12 cellular contexts compared by ENCODE assay signal in genomic region chr5:146069780-146070099, GRCh38. TPM values are rescaled to one million over a fixed set of nuclear protein-coding genes. Genes with fewer than 3 reads are reported as not detected.
DNase-seq lines count a peak whose midpoint lies in the region; ATAC-seq lines count a peak whose summit lies in the region.
"Had no signal": no experiment of that assay in that cellular context is flagged by ENCODE, and none has a peak within 500 bp of the region (broad histone marks: within the 10 kb centered on the region; RNA-seq: fewer than 3 reads in every experiment).

No MANE protein-coding gene starts in this region.

- ATAC-seq in GM19035 (IDR thresholded peaks at IDR 0.05; ENCODE audit: unreplicated experiment) (peak; percentile 50), GM21447 (IDR thresholded peaks at IDR 0.05; ENCODE audit: unreplicated experiment) (peak; percentile 71), HG02981 (IDR thresholded peaks at IDR 0.05; ENCODE audit: unreplicated experiment) (peak; percentile 30), right cardiac atrium (no peak)

- DNase-seq in right cardiac atrium (no peak), Karpas-422 (no peak), ecto neural progenitor cell (ENCODE audit: low spot score) (no peak), NCI-H1092 (lab: John Stamatoyannopoulos, UW) (no peak)
- DNase-seq: activated effector memory CD4-positive, alpha-beta T cell treated with Interleukin-2 at 50 U/mL for 16 hours; CD4-positive, CD25-positive, alpha-beta regulatory T cell; effector memory CD4-positive, alpha-beta T cell; NCI-H2171; small intestine had no signal

- H3K9me3 ChIP-seq in right cardiac atrium (ENCODE audit: control insufficient read depth, low read length) (no peaks in the 10 kb centered on the region), Karpas-422 (ENCODE audit: low read length) (no peaks in the 10 kb centered on the region)

- no peaks in the 10 kb centered on the region for H3K9me2 ChIP-seq in Karpas-422 (replicated peaks; ENCODE audit: insufficient read depth, low read length)

- intact Hi-C loops in right cardiac atrium (cut with DNase I): no loop called here

- H3K9ac ChIP-seq in Karpas-422 (ENCODE audit: low read length): no peak overlapping the region

- peaks cover 6% of the 10 kb centered on the region for H3K4me1 ChIP-seq in right cardiac atrium (ENCODE audit: control insufficient read depth, insufficient read depth, low read length)
- H3K4me1 ChIP-seq in Karpas-422 (ENCODE audit: low read length): no peaks in the 10 kb centered on the region

- H3K4me2 ChIP-seq in Karpas-422 (ENCODE audit: low read depth, low read length, poor library complexity, severe bottlenecking): no peak overlapping the region

- H3K27ac ChIP-seq in right cardiac atrium (ENCODE audit: low read length) (peak overlapping the region; percentile 51), Karpas-422 (ENCODE audit: low read length) (no peak overlapping the region)

- WGBS in right cardiac atrium: 91% methylated on average over 2 of the region's 2 CpGs

- no peak overlapping the region for H2AFZ ChIP-seq in Karpas-422 (ENCODE audit: low read length)

- H3K27me3 ChIP-seq in right cardiac atrium (ENCODE audit: control insufficient read depth, insufficient read depth): no peaks in the 10 kb centered on the region
- no peaks in the 10 kb centered on the region for H3K27me3 ChIP-seq in Karpas-422 (ENCODE audit: low read length)

- H3K4me3 ChIP-seq in right cardiac atrium (ENCODE audit: low read length) (no peak overlapping the region), Karpas-422 (ENCODE audit: low read length) (no peak overlapping the region)

- no peaks in the 10 kb centered on the region for H3K79me2 ChIP-seq in Karpas-422 (ENCODE audit: low read length)

- no peaks in the 10 kb centered on the region for H4K20me1 ChIP-seq in Karpas-422 (ENCODE audit: insufficient read depth, low read depth, low read length)

- no peaks in the 10 kb centered on the region for H3K36me3 ChIP-seq in Karpas-422 (ENCODE audit: insufficient read depth, low read length)

RNA-seq across cellular contexts. Expression of gene PLAC8L1, which starts 35.6 kb away (rescaled TPM):
- total RNA-seq in right cardiac atrium: not detected
- polyA plus RNA-seq in right cardiac atrium: 0.23 TPM
- total RNA-seq in Karpas-422 (2014; rRNA removed; shearing (Covaris generic); ENCODE audit: low replicate concordance): 2.0 TPM in 1 of 2 replicates, not detected in the other
- polyA plus RNA-seq: CD4-positive, CD25-positive, alpha-beta regulatory T cell had no signal

Comparison
In these comparisons a context has a peak if more than half of its experiments do, and no peak if none do; other contexts are left out.
1. ATAC-seq: peak in GM19035 (single experiment), GM21447 (single experiment) and HG02981 (single experiment); none in right cardiac atrium (0 of 2).